21 cellular contexts compared by ENCODE assay signal in the genomic region with DNA sequence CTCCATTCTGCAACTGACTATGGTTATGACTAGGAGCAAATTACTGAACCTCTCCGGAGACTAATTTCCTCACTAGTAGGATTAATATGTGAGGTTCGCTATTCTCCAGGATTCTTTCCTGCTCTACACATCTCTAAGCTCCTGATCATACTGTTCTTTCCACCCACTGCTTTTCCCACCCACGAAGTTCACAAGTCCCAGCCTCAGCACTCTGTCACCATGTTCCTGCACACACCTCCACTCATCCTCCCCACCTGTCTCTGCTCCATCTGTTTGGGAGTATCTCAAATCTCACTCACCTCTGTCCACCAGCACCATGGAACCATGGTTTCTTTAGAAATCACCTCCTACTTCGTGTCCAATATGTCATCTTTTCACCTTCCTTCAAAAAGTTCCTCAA.
"Had no signal": no experiment of that assay in that cellular context is flagged by ENCODE, and none has a peak within 500 bp of the region (broad histone marks: within the 10 kb centered on the region; RNA-seq: fewer than 3 reads in every experiment).

No MANE protein-coding gene starts in this region.

- H3K27ac Mint-ChIP-seq: mesothelial cell of epicardium had no signal

- H3K4me1 Mint-ChIP-seq: mesothelial cell of epicardium had no signal

- ATAC-seq: foreskin keratinocyte, gastroesophageal sphincter, heart right ventricle, left cardiac atrium, left lung, left ventricle myocardium superior, lower lobe of right lung, mucosa of descending colon had no signal

- FAIRE-seq: colon, endothelial cell of umbilical vein, frontal cortex, islet of Langerhans, keratinocyte had no signal

- H3K27me3 ChIP-seq: dorsolateral prefrontal cortex, esophagus muscularis mucosa, foreskin keratinocyte, gastroesophageal sphincter, heart right ventricle, left lung had no signal

- DNase-seq: dermis blood vessel endothelial cell; effector CD4-positive, alpha-beta T cell; effector memory CD4-positive, alpha-beta T cell; foreskin keratinocyte; heart right ventricle; left cardiac atrium; left lung; left ventricle myocardium superior; lower lobe of right lung; mesenchymal stem cell; mucosa of descending colon had no signal

- H3K4me3 ChIP-seq: coronary artery, dorsolateral prefrontal cortex, esophagus muscularis mucosa, gastroesophageal sphincter, heart right ventricle, left lung, lower lobe of right lung, mucosa of descending colon had no signal

- H3K4me3 Mint-ChIP-seq: mesothelial cell of epicardium had no signal

- H3K36me3 Mint-ChIP-seq: mesothelial cell of epicardium had no signal

- H3K36me3 ChIP-seq: esophagus muscularis mucosa, gastroesophageal sphincter, heart right ventricle, left lung, lower lobe of right lung had no signal
